29 cellular contexts compared by ENCODE assay signal in the genomic region with DNA sequence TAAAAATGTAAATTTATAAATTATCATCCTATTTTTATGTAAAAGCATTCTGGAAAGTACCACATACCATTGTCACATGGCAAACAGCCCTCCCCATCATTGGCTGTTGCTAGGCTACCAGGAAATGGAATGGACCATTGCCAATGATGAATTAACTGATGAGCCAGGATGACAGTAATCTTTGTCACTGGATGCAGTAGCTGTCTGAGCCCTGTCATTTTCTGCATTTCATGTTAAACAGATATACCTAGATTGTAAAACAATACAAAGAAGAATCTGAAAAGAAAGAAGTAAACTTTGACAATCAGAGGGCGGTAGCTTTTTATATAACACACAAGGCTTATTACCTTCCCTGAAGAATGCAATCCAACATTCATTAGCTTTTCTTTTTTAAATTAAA.
"Had no signal": no experiment of that assay in that cellular context is flagged by ENCODE, and none has a peak within 500 bp of the region (broad histone marks: within the 10 kb centered on the region; RNA-seq: fewer than 3 reads in every experiment).

No MANE protein-coding gene starts in this region.

- H3K27ac ChIP-seq: left ventricle myocardium inferior, pancreas, prostate gland, skin epidermis, stomach, testis, thyroid gland, transverse colon, upper lobe of left lung, vagina had no signal

- DNase-seq: hypothalamus; islet precursor cell; left ventricle myocardium inferior; mesendoderm; naive B cell; nucleus accumbens; pancreas; posterior cingulate gyrus; retina; right cardiac atrium; stimulated activated CD4-positive, alpha-beta T cell treated with anti-CD3 and anti-CD28 coated beads, Interleukin-12 subunit alpha, Interleukin-12 subunit beta, amount 100 ng/mL, for 4 hours; stimulated activated CD4-positive, alpha-beta T cell treated with anti-CD3 and anti-CD28 coated beads, Interleukin-15, amount 100 ng/mL, for 24 hours; stimulated activated CD4-positive, alpha-beta T cell treated with anti-CD3 and anti-CD28 coated beads, Interleukin-2, amount 100 ng/mL, for 24 hours; stimulated activated CD4-positive, alpha-beta T cell treated with anti-CD3 and anti-CD28 coated beads, Interleukin-4, amount 100 ng/mL, for 1 hour; stimulated activated naive B cell treated with anti-CD40 and anti-IgM and Interleukin-4, amounts not matched to agents 10 μg/mL and 1 μg/mL and 100 μg/mL, for 72 hours; stimulated activated naive CD8-positive, alpha-beta T cell treated with anti-CD3 and anti-CD28 coated beads, Interleukin-15, Interleukin-2, amounts not matched to agents 100 U/mL and 50 U/mL, for 24 hours; stomach; testis; thyroid gland; transverse colon; upper lobe of left lung had no signal

- H3K4me3 Mint-ChIP-seq: mesothelial cell of epicardium; naive B cell; natural killer cell treated with Interleukin-12 subunit alpha and Interleukin-12 subunit beta and Interleukin-15 and Interleukin-18, amount 100 ng/mL, for 72 hours; neural crest cell; stimulated activated naive B cell treated with anti-CD40 and anti-IgM and Interleukin-4, amounts not matched to agents 10 μg/mL and 1 μg/mL and 100 μg/mL, for 72 hours had no signal

- H3K9me3 ChIP-seq: left ventricle myocardium inferior, pancreas, prostate gland, stomach, testis, thyroid gland, transverse colon, upper lobe of left lung, vagina had no signal

- H3K27me3 Mint-ChIP-seq: naive B cell; natural killer cell treated with Interleukin-12 subunit alpha and Interleukin-12 subunit beta and Interleukin-15 and Interleukin-18, amount 100 ng/mL, for 72 hours; stimulated activated naive B cell treated with anti-CD40 and anti-IgM and Interleukin-4, amounts not matched to agents 10 μg/mL and 1 μg/mL and 100 μg/mL, for 72 hours had no signal

- H3K27me3 ChIP-seq: pancreas, testis, thyroid gland, transverse colon, upper lobe of left lung, vagina had no signal

- H3K36me3 Mint-ChIP-seq: mesothelial cell of epicardium; naive B cell; natural killer cell treated with Interleukin-12 subunit alpha and Interleukin-12 subunit beta and Interleukin-15 and Interleukin-18, amount 100 ng/mL, for 72 hours; stimulated activated naive B cell treated with anti-CD40 and anti-IgM and Interleukin-4, amounts not matched to agents 10 μg/mL and 1 μg/mL and 100 μg/mL, for 72 hours had no signal

- H3K27ac Mint-ChIP-seq: mesothelial cell of epicardium; naive B cell; natural killer cell treated with Interleukin-12 subunit alpha and Interleukin-12 subunit beta and Interleukin-15 and Interleukin-18, amount 100 ng/mL, for 72 hours; stimulated activated naive B cell treated with anti-CD40 and anti-IgM and Interleukin-4, amounts not matched to agents 10 μg/mL and 1 μg/mL and 100 μg/mL, for 72 hours had no signal

- FAIRE-seq: pancreas had no signal

- H3K9me3 Mint-ChIP-seq: mesothelial cell of epicardium; natural killer cell treated with Interleukin-12 subunit alpha and Interleukin-12 subunit beta and Interleukin-15 and Interleukin-18, amount 100 ng/mL, for 72 hours; neural crest cell; stimulated activated naive B cell treated with anti-CD40 and anti-IgM and Interleukin-4, amounts not matched to agents 10 μg/mL and 1 μg/mL and 100 μg/mL, for 72 hours had no signal

- H3K36me3 ChIP-seq: left ventricle myocardium inferior, pancreas, prostate gland, stomach, thyroid gland, transverse colon, upper lobe of left lung, vagina had no signal

- H3K4me1 ChIP-seq: left ventricle myocardium inferior, pancreas, prostate gland, stomach, testis, thyroid gland, transverse colon, upper lobe of left lung, vagina had no signal

- ATAC-seq: natural killer cell treated with Interleukin-12 subunit alpha and Interleukin-12 subunit beta and Interleukin-15 and Interleukin-18, amount 100 ng/mL, for 72 hours; pancreas; right cardiac atrium; sciatic nerve; stimulated activated naive B cell treated with anti-CD40 and anti-IgM and Interleukin-4, amounts not matched to agents 10 μg/mL and 1 μg/mL and 100 μg/mL, for 72 hours; stimulated activated naive CD8-positive, alpha-beta T cell treated with anti-CD3 and anti-CD28 coated beads, Interleukin-15, Interleukin-2, amounts not matched to agents 100 U/mL and 50 U/mL, for 24 hours had no signal

- H3K4me3 ChIP-seq: left ventricle myocardium inferior, lung, pancreas, prostate gland, skin epidermis, stomach, testis, thyroid gland, transverse colon, upper lobe of left lung, vagina had no signal
